30 cellular contexts compared by ENCODE assay signal in the genomic region with DNA sequence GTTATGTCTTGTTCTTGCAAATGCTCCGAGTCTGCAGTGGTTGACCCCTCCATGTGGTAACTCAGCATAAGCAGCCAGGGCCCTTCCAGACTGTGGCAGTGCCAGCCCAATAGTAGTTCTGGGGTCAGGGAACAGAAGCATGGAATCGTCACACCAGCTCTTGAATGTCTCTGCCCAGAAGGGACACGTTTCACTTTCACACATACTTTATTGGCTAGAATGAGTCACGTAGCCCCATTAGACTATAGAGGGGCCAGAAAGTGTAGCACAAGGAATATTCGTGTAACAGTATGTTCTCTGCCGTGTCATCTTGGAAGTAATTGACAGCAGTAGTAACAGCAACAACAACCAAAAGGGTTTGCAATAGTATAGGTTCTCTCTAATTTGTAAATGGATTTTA.
DNase-seq lines count a peak whose midpoint lies in the region; ATAC-seq lines count a peak whose summit lies in the region.
"Had no signal": no experiment of that assay in that cellular context is flagged by ENCODE, and none has a peak within 500 bp of the region (broad histone marks: within the 10 kb centered on the region; RNA-seq: fewer than 3 reads in every experiment).

No MANE protein-coding gene starts in this region.

- H3K36me3 Mint-ChIP-seq in activated naive CD4-positive, alpha-beta T cell treated with anti-CD3 and anti-CD28 coated beads, Interleukin-2, amount 50 U/mL, for 72 hours, result peaks cover 6 to 7% of the 10 kb centered on the region in 2 donors
- peaks cover 11% of the 10 kb centered on the region for H3K36me3 Mint-ChIP-seq in activated naive CD4-positive, alpha-beta T cell treated with anti-CD3 and anti-CD28 coated beads, Interleukin-2, amount 10 ng/mL, durations not matched to agents 7 days and 5 days
- H3K36me3 Mint-ChIP-seq in activated T-helper 2 cell treated with anti-CD3 and anti-CD28 coated beads, Interferon-gamma antibody, Interleukin-2, Interleukin-4, amounts not matched to agents 10 μg/mL and 5 μg/mL and 100 μg/mL, durations not matched to agents 14 hours and 24 hours and 36 hours (ENCODE audit: low read depth), result no peaks in the 10 kb centered on the region

- H3K4me3 Mint-ChIP-seq in activated naive CD4-positive, alpha-beta T cell treated with anti-CD3 and anti-CD28 coated beads, Interleukin-2, amount 10 ng/mL, durations not matched to agents 7 days and 5 days, result no peak overlapping the region
- H3K4me3 Mint-ChIP-seq in activated T-helper 2 cell treated with anti-CD3 and anti-CD28 coated beads, Interferon-gamma antibody, Interleukin-2, Interleukin-4, amounts not matched to agents 10 μg/mL and 5 μg/mL and 100 μg/mL, durations not matched to agents 14 hours and 24 hours and 36 hours (ENCODE audit: low read depth), result no peak overlapping the region
- peak overlapping the region in 1 of 2 donors; percentile 25 for H3K4me3 Mint-ChIP-seq in stimulated activated naive CD8-positive, alpha-beta T cell treated with anti-CD3 and anti-CD28 coated beads, Interleukin-15, amount 100 ng/mL, for 72 hours
- H3K4me3 Mint-ChIP-seq: endodermal cell, neural crest cell had no signal

- intact Hi-C loops in activated T-helper 2 cell treated with anti-CD3 and anti-CD28 coated beads, Interferon-gamma antibody, Interleukin-2, Interleukin-4, amounts not matched to agents 10 μg/mL and 5 μg/mL and 100 μg/mL, durations not matched to agents 14 hours and 24 hours and 36 hours (cut with micrococcal nuclease), result no loop called here

- H3K4me1 Mint-ChIP-seq in activated naive CD4-positive, alpha-beta T cell treated with anti-CD3 and anti-CD28 coated beads, Interleukin-2, amount 10 ng/mL, durations not matched to agents 7 days and 5 days, result peaks cover 54% of the 10 kb centered on the region
- H3K4me1 Mint-ChIP-seq in activated T-helper 2 cell treated with anti-CD3 and anti-CD28 coated beads, Interferon-gamma antibody, Interleukin-2, Interleukin-4, amounts not matched to agents 10 μg/mL and 5 μg/mL and 100 μg/mL, durations not matched to agents 14 hours and 24 hours and 36 hours (ENCODE audit: low read depth), result peaks cover 46% of the 10 kb centered on the region
- peaks cover 42% of the 10 kb centered on the region for H3K4me1 Mint-ChIP-seq in stimulated activated naive CD8-positive, alpha-beta T cell treated with anti-CD3 and anti-CD28 coated beads, Interleukin-15, amount 100 ng/mL, for 72 hours
- H3K4me1 Mint-ChIP-seq: endodermal cell had no signal

- ATAC-seq in activated naive CD4-positive, alpha-beta T cell treated with anti-CD3 and anti-CD28 coated beads, Interleukin-2, amount 50 U/mL, for 72 hours, result peak; percentile 26 to 31
- ATAC-seq in HG02885 (IDR thresholded peaks at IDR 0.05; ENCODE audit: poor library complexity, unreplicated experiment), result peak; percentile 33
- peak; percentile 56 for ATAC-seq in stimulated activated naive CD8-positive, alpha-beta T cell treated with anti-CD3 and anti-CD28 coated beads, Interleukin-15, amount 100 ng/mL, for 72 hours
- ATAC-seq in HG03469 (IDR thresholded peaks at IDR 0.05; ENCODE audit: unreplicated experiment), result no peak
- ATAC-seq: esophagus mucosa, lower lobe of right lung had no signal

- no peak overlapping the region for H3K27ac Mint-ChIP-seq in activated naive CD4-positive, alpha-beta T cell treated with anti-CD3 and anti-CD28 coated beads, Interleukin-2, amount 50 U/mL, for 72 hours
- no peak overlapping the region for H3K27ac Mint-ChIP-seq in activated naive CD4-positive, alpha-beta T cell treated with anti-CD3 and anti-CD28 coated beads, Interleukin-2, amount 10 ng/mL, durations not matched to agents 7 days and 5 days
- peak overlapping the region; percentile 47 for H3K27ac Mint-ChIP-seq in activated T-helper 2 cell treated with anti-CD3 and anti-CD28 coated beads, Interferon-gamma antibody, Interleukin-2, Interleukin-4, amounts not matched to agents 10 μg/mL and 5 μg/mL and 100 μg/mL, durations not matched to agents 14 hours and 24 hours and 36 hours
- H3K27ac Mint-ChIP-seq in stimulated activated naive CD8-positive, alpha-beta T cell treated with anti-CD3 and anti-CD28 coated beads, Interleukin-15, amount 100 ng/mL, for 72 hours, result no peak overlapping the region
- H3K27ac Mint-ChIP-seq: endodermal cell had no signal

- CTCF ChIA-PET in activated naive CD4-positive, alpha-beta T cell treated with anti-CD3 and anti-CD28 coated beads, Interleukin-2, amount 10 ng/mL, durations not matched to agents 7 days and 5 days (lab: Charles Lee), result no interaction called here

- no peaks in the 10 kb centered on the region for H3K27me3 Mint-ChIP-seq in activated naive CD4-positive, alpha-beta T cell treated with anti-CD3 and anti-CD28 coated beads, Interleukin-2, amount 10 ng/mL, durations not matched to agents 7 days and 5 days
- no peaks in the 10 kb centered on the region for H3K27me3 Mint-ChIP-seq in activated T-helper 2 cell treated with anti-CD3 and anti-CD28 coated beads, Interferon-gamma antibody, Interleukin-2, Interleukin-4, amounts not matched to agents 10 μg/mL and 5 μg/mL and 100 μg/mL, durations not matched to agents 14 hours and 24 hours and 36 hours (ENCODE audit: low read depth)
- H3K27me3 Mint-ChIP-seq in stimulated activated naive CD8-positive, alpha-beta T cell treated with anti-CD3 and anti-CD28 coated beads, Interleukin-15, amount 100 ng/mL, for 72 hours, result no peaks in the 10 kb centered on the region
- H3K27me3 Mint-ChIP-seq: CD8-positive, alpha-beta memory T cell had no signal

- DNase-seq in activated naive CD4-positive, alpha-beta T cell treated with anti-CD3 and anti-CD28 coated beads, Interleukin-2, amount 50 U/mL, for 72 hours (ENCODE audit: low spot score in 2 of 2), result no peak
- no peak for DNase-seq in activated naive CD4-positive, alpha-beta T cell treated with anti-CD3 and anti-CD28 coated beads, Interleukin-2, amount 10 ng/mL, durations not matched to agents 7 days and 5 days
- DNase-seq in activated T-helper 2 cell treated with anti-CD3 and anti-CD28 coated beads, Interferon-gamma antibody, Interleukin-2, Interleukin-4, amounts not matched to agents 10 μg/mL and 5 μg/mL and 100 μg/mL, durations not matched to agents 14 hours and 24 hours and 36 hours (ENCODE audit: low spot score), result no peak
- peak; percentile 4 to 15 for DNase-seq in stimulated activated naive CD8-positive, alpha-beta T cell treated with anti-CD3 and anti-CD28 coated beads, Interleukin-15, amount 100 ng/mL, for 72 hours
- DNase-seq in NCI-H2107 (lab: John Stamatoyannopoulos, UW), result no peak
- DNase-seq in stimulated activated CD4-positive, alpha-beta T cell treated with anti-CD3 and anti-CD28 coated beads, Interleukin-4, amount 100 ng/mL, for 1 hour, result no peak
- DNase-seq: ACHN; activated naive CD4-positive, alpha-beta T cell treated with anti-CD3 and anti-CD28 coated beads, Interleukin-2, amount 50 U/mL, for 16 hours; aorta; BE2C; CD8-positive, alpha-beta memory T cell; cortex of kidney; DMS 273 treated with DMSO at 0.1 percent for 48 hours; endodermal cell; foreskin fibroblast; head of caudate nucleus; KG1; kidney glomerular epithelial cell; lower lobe of right lung; NCI-H1417; NCI-H2029 treated with DMSO at 0.1 percent for 48 hours; NCI-H226; NCI-H774; stimulated activated CD4-positive, alpha-beta T cell treated with anti-CD3 and anti-CD28 coated beads, Interleukin-1b, Interleukin-23, amount 100 ng/mL, for 48 hours; T-helper 1 cell; upper lobe of left lung had no signal

- no peaks in the 10 kb centered on the region for H3K9me3 Mint-ChIP-seq in activated naive CD4-positive, alpha-beta T cell treated with anti-CD3 and anti-CD28 coated beads, Interleukin-2, amount 50 U/mL, for 72 hours
- H3K9me3 Mint-ChIP-seq in activated naive CD4-positive, alpha-beta T cell treated with anti-CD3 and anti-CD28 coated beads, Interleukin-2, amount 10 ng/mL, durations not matched to agents 7 days and 5 days, result no peaks in the 10 kb centered on the region
- no peaks in the 10 kb centered on the region for H3K9me3 Mint-ChIP-seq in activated T-helper 2 cell treated with anti-CD3 and anti-CD28 coated beads, Interferon-gamma antibody, Interleukin-2, Interleukin-4, amounts not matched to agents 10 μg/mL and 5 μg/mL and 100 μg/mL, durations not matched to agents 14 hours and 24 hours and 36 hours
- H3K9me3 Mint-ChIP-seq in stimulated activated naive CD8-positive, alpha-beta T cell treated with anti-CD3 and anti-CD28 coated beads, Interleukin-15, amount 100 ng/mL, for 72 hours, result no peaks in the 10 kb centered on the region
- H3K9me3 Mint-ChIP-seq: CD8-positive, alpha-beta memory T cell; endodermal cell; neural crest cell had no signal

Comparison
In these comparisons a context has a peak if more than half of its experiments do, and no peak if none do; other contexts are left out.
1. DNase-seq: peak in stimulated activated naive CD8-positive, alpha-beta T cell treated with anti-CD3 and anti-CD28 coated beads, Interleukin-15, amount 100 ng/mL, for 72 hours (2 of 2); none in activated naive CD4-positive, alpha-beta T cell treated with anti-CD3 and anti-CD28 coated beads, Interleukin-2, amount 50 U/mL, for 72 hours (0 of 2), activated naive CD4-positive, alpha-beta T cell treated with anti-CD3 and anti-CD28 coated beads, Interleukin-2, amount 10 ng/mL, durations not matched to agents 7 days and 5 days (single experiment), activated T-helper 2 cell treated with anti-CD3 and anti-CD28 coated beads, Interferon-gamma antibody, Interleukin-2, Interleukin-4, amounts not matched to agents 10 μg/mL and 5 μg/mL and 100 μg/mL, durations not matched to agents 14 hours and 24 hours and 36 hours (single experiment), NCI-H2107 (single experiment) and stimulated activated CD4-positive, alpha-beta T cell treated with anti-CD3 and anti-CD28 coated beads, Interleukin-4, amount 100 ng/mL, for 1 hour (single experiment).